ENCODE assay signal across 1 cellular context in the genomic region with DNA sequence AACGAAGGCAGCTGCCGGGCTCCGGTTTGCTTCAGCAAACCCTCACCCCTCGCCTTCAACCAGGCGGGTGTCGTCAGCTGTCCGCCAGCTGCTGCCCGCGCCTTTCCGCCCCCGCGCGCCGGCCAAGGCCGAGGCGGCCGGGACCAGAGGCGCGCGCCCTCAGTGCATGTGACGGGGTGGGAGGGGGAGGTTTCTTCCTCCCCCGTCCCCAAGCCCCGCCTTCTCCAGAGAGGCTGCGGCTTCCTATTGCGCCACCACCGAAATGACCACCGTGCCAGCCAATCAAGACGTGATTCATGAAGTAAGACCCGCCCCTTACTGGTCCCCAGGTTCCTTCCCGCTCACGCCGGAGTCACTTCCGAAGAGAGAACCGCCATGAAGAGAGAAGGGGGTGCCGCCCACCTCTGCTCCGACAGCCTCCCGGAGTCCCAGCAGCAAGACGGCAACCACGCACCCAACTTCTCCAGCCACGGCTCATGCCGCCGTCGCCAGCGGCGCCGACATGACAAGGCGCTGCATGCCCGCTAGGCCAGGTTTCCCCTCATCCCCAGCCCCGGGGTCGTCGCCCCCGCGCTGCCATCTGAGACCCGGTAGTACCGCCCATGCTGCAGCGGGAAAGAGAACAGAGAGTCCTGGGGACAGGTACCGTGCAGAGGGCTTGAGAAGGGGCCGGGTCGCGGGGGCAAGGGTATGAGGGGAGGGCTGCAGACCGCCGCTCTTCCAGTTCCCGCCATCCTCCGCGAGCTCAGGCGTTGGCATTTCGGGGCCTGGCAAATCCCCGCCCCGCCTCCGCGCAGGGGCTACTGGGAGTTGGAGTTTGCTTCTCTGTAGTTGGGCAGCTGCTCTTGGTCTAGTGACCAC.
TF ChIP-seq lines count a peak whose summit lies in the region.

A gene with protein sequence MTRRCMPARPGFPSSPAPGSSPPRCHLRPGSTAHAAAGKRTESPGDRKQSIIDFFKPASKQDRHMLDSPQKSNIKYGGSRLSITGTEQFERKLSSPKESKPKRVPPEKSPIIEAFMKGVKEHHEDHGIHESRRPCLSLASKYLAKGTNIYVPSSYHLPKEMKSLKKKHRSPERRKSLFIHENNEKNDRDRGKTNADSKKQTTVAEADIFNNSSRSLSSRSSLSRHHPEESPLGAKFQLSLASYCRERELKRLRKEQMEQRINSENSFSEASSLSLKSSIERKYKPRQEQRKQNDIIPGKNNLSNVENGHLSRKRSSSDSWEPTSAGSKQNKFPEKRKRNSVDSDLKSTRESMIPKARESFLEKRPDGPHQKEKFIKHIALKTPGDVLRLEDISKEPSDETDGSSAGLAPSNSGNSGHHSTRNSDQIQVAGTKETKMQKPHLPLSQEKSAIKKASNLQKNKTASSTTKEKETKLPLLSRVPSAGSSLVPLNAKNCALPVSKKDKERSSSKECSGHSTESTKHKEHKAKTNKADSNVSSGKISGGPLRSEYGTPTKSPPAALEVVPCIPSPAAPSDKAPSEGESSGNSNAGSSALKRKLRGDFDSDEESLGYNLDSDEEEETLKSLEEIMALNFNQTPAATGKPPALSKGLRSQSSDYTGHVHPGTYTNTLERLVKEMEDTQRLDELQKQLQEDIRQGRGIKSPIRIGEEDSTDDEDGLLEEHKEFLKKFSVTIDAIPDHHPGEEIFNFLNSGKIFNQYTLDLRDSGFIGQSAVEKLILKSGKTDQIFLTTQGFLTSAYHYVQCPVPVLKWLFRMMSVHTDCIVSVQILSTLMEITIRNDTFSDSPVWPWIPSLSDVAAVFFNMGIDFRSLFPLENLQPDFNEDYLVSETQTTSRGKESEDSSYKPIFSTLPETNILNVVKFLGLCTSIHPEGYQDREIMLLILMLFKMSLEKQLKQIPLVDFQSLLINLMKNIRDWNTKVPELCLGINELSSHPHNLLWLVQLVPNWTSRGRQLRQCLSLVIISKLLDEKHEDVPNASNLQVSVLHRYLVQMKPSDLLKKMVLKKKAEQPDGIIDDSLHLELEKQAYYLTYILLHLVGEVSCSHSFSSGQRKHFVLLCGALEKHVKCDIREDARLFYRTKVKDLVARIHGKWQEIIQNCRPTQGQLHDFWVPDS (plus strand): TSS at position 355 of the 861 bp plus-strand sequence. CDS start 148 bp downstream, at position 503.

TF ChIP-seq in K562, 482 proteins besides CTCF, POLR2A, EP300 and RAD21 (continued from another document and continues in another):
- TF ChIP-seq, protein P1, sequence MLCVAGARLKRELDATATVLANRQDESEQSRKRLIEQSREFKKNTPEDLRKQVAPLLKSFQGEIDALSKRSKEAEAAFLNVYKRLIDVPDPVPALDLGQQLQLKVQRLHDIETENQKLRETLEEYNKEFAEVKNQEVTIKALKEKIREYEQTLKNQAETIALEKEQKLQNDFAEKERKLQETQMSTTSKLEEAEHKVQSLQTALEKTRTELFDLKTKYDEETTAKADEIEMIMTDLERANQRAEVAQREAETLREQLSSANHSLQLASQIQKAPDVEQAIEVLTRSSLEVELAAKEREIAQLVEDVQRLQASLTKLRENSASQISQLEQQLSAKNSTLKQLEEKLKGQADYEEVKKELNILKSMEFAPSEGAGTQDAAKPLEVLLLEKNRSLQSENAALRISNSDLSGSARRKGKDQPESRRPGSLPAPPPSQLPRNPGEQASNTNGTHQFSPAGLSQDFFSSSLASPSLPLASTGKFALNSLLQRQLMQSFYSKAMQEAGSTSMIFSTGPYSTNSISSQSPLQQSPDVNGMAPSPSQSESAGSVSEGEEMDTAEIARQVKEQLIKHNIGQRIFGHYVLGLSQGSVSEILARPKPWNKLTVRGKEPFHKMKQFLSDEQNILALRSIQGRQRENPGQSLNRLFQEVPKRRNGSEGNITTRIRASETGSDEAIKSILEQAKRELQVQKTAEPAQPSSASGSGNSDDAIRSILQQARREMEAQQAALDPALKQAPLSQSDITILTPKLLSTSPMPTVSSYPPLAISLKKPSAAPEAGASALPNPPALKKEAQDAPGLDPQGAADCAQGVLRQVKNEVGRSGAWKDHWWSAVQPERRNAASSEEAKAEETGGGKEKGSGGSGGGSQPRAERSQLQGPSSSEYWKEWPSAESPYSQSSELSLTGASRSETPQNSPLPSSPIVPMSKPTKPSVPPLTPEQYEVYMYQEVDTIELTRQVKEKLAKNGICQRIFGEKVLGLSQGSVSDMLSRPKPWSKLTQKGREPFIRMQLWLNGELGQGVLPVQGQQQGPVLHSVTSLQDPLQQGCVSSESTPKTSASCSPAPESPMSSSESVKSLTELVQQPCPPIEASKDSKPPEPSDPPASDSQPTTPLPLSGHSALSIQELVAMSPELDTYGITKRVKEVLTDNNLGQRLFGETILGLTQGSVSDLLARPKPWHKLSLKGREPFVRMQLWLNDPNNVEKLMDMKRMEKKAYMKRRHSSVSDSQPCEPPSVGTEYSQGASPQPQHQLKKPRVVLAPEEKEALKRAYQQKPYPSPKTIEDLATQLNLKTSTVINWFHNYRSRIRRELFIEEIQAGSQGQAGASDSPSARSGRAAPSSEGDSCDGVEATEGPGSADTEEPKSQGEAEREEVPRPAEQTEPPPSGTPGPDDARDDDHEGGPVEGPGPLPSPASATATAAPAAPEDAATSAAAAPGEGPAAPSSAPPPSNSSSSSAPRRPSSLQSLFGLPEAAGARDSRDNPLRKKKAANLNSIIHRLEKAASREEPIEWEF (CRISPR knock-in tag; IDR thresholded peaks at IDR 0.05): no peak
- TF ChIP-seq, protein P2, sequence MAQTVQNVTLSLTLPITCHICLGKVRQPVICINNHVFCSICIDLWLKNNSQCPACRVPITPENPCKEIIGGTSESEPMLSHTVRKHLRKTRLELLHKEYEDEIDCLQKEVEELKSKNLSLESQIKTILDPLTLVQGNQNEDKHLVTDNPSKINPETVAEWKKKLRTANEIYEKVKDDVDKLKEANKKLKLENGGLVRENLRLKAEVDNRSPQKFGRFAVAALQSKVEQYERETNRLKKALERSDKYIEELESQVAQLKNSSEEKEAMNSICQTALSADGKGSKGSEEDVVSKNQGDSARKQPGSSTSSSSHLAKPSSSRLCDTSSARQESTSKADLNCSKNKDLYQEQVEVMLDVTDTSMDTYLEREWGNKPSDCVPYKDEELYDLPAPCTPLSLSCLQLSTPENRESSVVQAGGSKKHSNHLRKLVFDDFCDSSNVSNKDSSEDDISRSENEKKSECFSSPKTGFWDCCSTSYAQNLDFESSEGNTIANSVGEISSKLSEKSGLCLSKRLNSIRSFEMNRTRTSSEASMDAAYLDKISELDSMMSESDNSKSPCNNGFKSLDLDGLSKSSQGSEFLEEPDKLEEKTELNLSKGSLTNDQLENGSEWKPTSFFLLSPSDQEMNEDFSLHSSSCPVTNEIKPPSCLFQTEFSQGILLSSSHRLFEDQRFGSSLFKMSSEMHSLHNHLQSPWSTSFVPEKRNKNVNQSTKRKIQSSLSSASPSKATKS (CRISPR knock-in tag; IDR thresholded peaks at IDR 0.05): no peak
- no peak for TF ChIP-seq PHTF2 (CRISPR knock-in tag; IDR thresholded peaks at IDR 0.05)
- TF ChIP-seq BHLHE40 (IDR thresholded peaks at IDR 0.05; ENCODE audit: low read length): peak; percentile 79
- TF ChIP-seq ZNF584 (CRISPR knock-in tag; IDR thresholded peaks at IDR 0.05; ENCODE audit: low read depth): no peak
- TF ChIP-seq HDGF (IDR thresholded peaks at IDR 0.05): no peak
- TF ChIP-seq, protein P3, sequence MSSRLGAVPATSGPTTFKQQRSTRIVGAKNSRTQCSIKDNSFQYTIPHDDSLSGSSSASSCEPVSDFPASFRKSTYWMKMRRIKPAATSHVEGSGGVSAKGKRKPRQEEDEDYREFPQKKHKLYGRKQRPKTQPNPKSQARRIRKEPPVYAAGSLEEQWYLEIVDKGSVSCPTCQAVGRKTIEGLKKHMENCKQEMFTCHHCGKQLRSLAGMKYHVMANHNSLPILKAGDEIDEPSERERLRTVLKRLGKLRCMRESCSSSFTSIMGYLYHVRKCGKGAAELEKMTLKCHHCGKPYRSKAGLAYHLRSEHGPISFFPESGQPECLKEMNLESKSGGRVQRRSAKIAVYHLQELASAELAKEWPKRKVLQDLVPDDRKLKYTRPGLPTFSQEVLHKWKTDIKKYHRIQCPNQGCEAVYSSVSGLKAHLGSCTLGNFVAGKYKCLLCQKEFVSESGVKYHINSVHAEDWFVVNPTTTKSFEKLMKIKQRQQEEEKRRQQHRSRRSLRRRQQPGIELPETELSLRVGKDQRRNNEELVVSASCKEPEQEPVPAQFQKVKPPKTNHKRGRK (tag; IDR thresholded peaks at IDR 0.05): no peak
- TF ChIP-seq ZNF175 (CRISPR knock-in tag; IDR thresholded peaks at IDR 0.05; ENCODE audit: low read depth): 0 out of 2 replicates have a peak, but pooled peaks have one; percentile 69
- no peak for TF ChIP-seq SMARCA5 (IDR thresholded peaks at IDR 0.05)
- TF ChIP-seq, protein P4, sequence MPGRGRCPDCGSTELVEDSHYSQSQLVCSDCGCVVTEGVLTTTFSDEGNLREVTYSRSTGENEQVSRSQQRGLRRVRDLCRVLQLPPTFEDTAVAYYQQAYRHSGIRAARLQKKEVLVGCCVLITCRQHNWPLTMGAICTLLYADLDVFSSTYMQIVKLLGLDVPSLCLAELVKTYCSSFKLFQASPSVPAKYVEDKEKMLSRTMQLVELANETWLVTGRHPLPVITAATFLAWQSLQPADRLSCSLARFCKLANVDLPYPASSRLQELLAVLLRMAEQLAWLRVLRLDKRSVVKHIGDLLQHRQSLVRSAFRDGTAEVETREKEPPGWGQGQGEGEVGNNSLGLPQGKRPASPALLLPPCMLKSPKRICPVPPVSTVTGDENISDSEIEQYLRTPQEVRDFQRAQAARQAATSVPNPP (IDR thresholded peaks at IDR 0.05; ENCODE audit: borderline replicate concordance, insufficient read depth, insufficient read length): no peak
- TF ChIP-seq MTA2 (IDR thresholded peaks at IDR 0.05; ENCODE audit: low read depth): no peak
- TF ChIP-seq BRCA1 (IDR thresholded peaks at IDR 0.05): no peak
- no peak for TF ChIP-seq BRCA1 (CRISPR knock-in tag; IDR thresholded peaks at IDR 0.05)
- TF ChIP-seq, protein P5, sequence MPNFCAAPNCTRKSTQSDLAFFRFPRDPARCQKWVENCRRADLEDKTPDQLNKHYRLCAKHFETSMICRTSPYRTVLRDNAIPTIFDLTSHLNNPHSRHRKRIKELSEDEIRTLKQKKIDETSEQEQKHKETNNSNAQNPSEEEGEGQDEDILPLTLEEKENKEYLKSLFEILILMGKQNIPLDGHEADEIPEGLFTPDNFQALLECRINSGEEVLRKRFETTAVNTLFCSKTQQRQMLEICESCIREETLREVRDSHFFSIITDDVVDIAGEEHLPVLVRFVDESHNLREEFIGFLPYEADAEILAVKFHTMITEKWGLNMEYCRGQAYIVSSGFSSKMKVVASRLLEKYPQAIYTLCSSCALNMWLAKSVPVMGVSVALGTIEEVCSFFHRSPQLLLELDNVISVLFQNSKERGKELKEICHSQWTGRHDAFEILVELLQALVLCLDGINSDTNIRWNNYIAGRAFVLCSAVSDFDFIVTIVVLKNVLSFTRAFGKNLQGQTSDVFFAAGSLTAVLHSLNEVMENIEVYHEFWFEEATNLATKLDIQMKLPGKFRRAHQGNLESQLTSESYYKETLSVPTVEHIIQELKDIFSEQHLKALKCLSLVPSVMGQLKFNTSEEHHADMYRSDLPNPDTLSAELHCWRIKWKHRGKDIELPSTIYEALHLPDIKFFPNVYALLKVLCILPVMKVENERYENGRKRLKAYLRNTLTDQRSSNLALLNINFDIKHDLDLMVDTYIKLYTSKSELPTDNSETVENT (CRISPR knock-in tag; IDR thresholded peaks at IDR 0.05): no peak
- peak; percentile 30 for TF ChIP-seq MEIS2 (IDR thresholded peaks at IDR 0.05; ENCODE audit: partially characterized antibody)
- TF ChIP-seq ETV5 (CRISPR knock-in tag; IDR thresholded peaks at IDR 0.05; ENCODE audit: low read depth): no peak; the same call in 1 of the 2 replicates
- no peak for TF ChIP-seq PYGO2 (tag; IDR thresholded peaks at IDR 0.05)
- TF ChIP-seq ZNF212 (CRISPR knock-in tag; IDR thresholded peaks at IDR 0.05): no peak; the same call in 1 of the 2 replicates
- no peak for TF ChIP-seq ELF2 (CRISPR knock-in tag; IDR thresholded peaks at IDR 0.05)
- TF ChIP-seq XRCC4 (IDR thresholded peaks at IDR 0.05; ENCODE audit: extremely low read depth, insufficient read depth, insufficient read length): no peak
- TF ChIP-seq PML (IDR thresholded peaks at IDR 0.05; ENCODE audit: low read length): peak; percentile 52; the same call in 1 of the 2 replicates
- TF ChIP-seq, protein P6, sequence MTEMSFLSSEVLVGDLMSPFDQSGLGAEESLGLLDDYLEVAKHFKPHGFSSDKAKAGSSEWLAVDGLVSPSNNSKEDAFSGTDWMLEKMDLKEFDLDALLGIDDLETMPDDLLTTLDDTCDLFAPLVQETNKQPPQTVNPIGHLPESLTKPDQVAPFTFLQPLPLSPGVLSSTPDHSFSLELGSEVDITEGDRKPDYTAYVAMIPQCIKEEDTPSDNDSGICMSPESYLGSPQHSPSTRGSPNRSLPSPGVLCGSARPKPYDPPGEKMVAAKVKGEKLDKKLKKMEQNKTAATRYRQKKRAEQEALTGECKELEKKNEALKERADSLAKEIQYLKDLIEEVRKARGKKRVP (CRISPR knock-in tag; IDR thresholded peaks at IDR 0.05): peak; percentile 41; the same call in 1 of the 2 replicates
- TF ChIP-seq ZNF174 (CRISPR knock-in tag; IDR thresholded peaks at IDR 0.05): no peak
- TF ChIP-seq, protein P7, sequence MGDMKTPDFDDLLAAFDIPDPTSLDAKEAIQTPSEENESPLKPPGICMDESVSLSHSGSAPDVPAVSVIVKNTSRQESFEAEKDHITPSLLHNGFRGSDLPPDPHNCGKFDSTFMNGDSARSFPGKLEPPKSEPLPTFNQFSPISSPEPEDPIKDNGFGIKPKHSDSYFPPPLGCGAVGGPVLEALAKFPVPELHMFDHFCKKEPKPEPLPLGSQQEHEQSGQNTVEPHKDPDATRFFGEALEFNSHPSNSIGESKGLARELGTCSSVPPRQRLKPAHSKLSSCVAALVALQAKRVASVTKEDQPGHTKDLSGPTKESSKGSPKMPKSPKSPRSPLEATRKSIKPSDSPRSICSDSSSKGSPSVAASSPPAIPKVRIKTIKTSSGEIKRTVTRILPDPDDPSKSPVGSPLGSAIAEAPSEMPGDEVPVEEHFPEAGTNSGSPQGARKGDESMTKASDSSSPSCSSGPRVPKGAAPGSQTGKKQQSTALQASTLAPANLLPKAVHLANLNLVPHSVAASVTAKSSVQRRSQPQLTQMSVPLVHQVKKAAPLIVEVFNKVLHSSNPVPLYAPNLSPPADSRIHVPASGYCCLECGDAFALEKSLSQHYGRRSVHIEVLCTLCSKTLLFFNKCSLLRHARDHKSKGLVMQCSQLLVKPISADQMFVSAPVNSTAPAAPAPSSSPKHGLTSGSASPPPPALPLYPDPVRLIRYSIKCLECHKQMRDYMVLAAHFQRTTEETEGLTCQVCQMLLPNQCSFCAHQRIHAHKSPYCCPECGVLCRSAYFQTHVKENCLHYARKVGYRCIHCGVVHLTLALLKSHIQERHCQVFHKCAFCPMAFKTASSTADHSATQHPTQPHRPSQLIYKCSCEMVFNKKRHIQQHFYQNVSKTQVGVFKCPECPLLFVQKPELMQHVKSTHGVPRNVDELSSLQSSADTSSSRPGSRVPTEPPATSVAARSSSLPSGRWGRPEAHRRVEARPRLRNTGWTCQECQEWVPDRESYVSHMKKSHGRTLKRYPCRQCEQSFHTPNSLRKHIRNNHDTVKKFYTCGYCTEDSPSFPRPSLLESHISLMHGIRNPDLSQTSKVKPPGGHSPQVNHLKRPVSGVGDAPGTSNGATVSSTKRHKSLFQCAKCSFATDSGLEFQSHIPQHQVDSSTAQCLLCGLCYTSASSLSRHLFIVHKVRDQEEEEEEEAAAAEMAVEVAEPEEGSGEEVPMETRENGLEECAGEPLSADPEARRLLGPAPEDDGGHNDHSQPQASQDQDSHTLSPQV (IDR thresholded peaks at IDR 0.05): peak; percentile 33; the same call in 1 of the 2 replicates
